In genomic region chr3:45167011-45167911, GRCh38 we compare ENCODE assay signal across 8 cellular contexts. TPM values are rescaled to one million over a fixed set of nuclear protein-coding genes. Genes with fewer than 3 reads are reported as not detected.
DNase-seq lines count a peak whose midpoint lies in the region; ATAC-seq and TF ChIP-seq lines count a peak whose summit lies in the region.

No MANE protein-coding gene starts in this region.

- ATAC-seq in GM19438 (IDR thresholded peaks at IDR 0.05; ENCODE audit: low read depth, unreplicated experiment): peak; percentile 74

- H3K27ac ChIP-seq in SJCRH30: peak overlapping the region; percentile 74
- H3K27ac ChIP-seq in osteoblast (ENCODE audit: low read depth, low read length): peak overlapping the region; percentile 88
- peak overlapping the region; percentile 39 for H3K27ac ChIP-seq in thymus (ENCODE audit: low read depth)

- H3K27me3 ChIP-seq in SJCRH30 (no peaks in the 10 kb centered on the region), osteoblast (ENCODE audit: insufficient read depth, low read length) (no peaks in the 10 kb centered on the region), thymus (ENCODE audit: control insufficient read depth, insufficient read depth) (no peaks in the 10 kb centered on the region)

- peak overlapping the region; percentile 67 for H3K4me2 ChIP-seq in osteoblast (ENCODE audit: insufficient read depth, low read length)

- no peaks in the 10 kb centered on the region for H3K79me2 ChIP-seq in osteoblast (ENCODE audit: insufficient read depth, low read length)

- no peaks in the 10 kb centered on the region; the same call in 1 of the 2 replicates for H3K9me3 ChIP-seq in SJCRH30 (replicated peaks)
- no peaks in the 10 kb centered on the region for H3K9me3 ChIP-seq in osteoblast (ENCODE audit: low read depth, low read length)
- no peaks in the 10 kb centered on the region for H3K9me3 ChIP-seq in thymus (ENCODE audit: control insufficient read depth)

- peak; percentile 96 for DNase-seq in AG08395 (ENCODE audit: low spot score)
- peak; percentile 75 for DNase-seq in KG1 (lab: John Stamatoyannopoulos, UW)
- peak; percentile 92 for DNase-seq in SJCRH30
- DNase-seq in activated naive CD4-positive, alpha-beta T cell treated with Interleukin-2 at 50 U/mL for 16 hours: peak; percentile 85
- DNase-seq in glomerular endothelial cell (ENCODE audit: extremely low read depth, low read depth, low spot score): peak; percentile 77
- DNase-seq in osteoblast (ENCODE audit: insufficient read length, low spot score, missing footprints): peak; percentile 92

- peak overlapping the region; percentile 69 for H2AFZ ChIP-seq in osteoblast (ENCODE audit: low read length)

- H4K20me1 ChIP-seq in osteoblast (ENCODE audit: insufficient read depth, low read length): no peaks in the 10 kb centered on the region

- peaks cover 23% of the 10 kb centered on the region for H3K4me1 ChIP-seq in SJCRH30
- H3K4me1 ChIP-seq in osteoblast (ENCODE audit: insufficient read depth, low read length): peaks cover 27% of the 10 kb centered on the region
- H3K4me1 ChIP-seq in thymus (ENCODE audit: control insufficient read depth, insufficient read depth, low read length): peaks cover 6% of the 10 kb centered on the region

- TF ChIP-seq CTCF in osteoblast (IDR thresholded peaks at IDR 0.05; ENCODE audit: extremely low read depth, low read depth, low read length): no peak

- H3K36me3 ChIP-seq in SJCRH30 (no peaks in the 10 kb centered on the region), osteoblast (ENCODE audit: insufficient read depth, low read length) (no peaks in the 10 kb centered on the region), thymus (ENCODE audit: control insufficient read depth, insufficient read depth) (no peaks in the 10 kb centered on the region)

- H3K4me3 ChIP-seq in SJCRH30 (peak overlapping the region; percentile 30), osteoblast (ENCODE audit: insufficient read depth, low read length) (peak overlapping the region; percentile 47), thymus (ENCODE audit: low read length) (no peak overlapping the region)

- 13% methylated on average over 23 of the region's 23 CpGs for WGBS in thymus

RNA-seq across cellular contexts. Expression of gene CDCP1, which starts 21.1 kb away (rescaled TPM):
- not detected in 2 replicates for total RNA-seq in SJCRH30 (2014; rRNA removed; shearing (Covaris generic))
- total RNA-seq in glomerular endothelial cell (19.4 and 31.7 TPM in 2 replicates), osteoblast (4.4 and 7.6 TPM in 2 replicates)
- 2.3 TPM for polyA plus RNA-seq in thymus

RNA-seq across cellular contexts. Expression of gene TMEM158, which starts 58.8 kb away (rescaled TPM):
- total RNA-seq in SJCRH30 (2014; rRNA removed; shearing (Covaris generic)): 0.26 and 0.63 TPM in 2 replicates
- total RNA-seq in glomerular endothelial cell (13.8 and 16.5 TPM in 2 replicates), osteoblast (4.7 and 9.0 TPM in 2 replicates)
- 1.9 TPM for polyA plus RNA-seq in thymus
